20 cellular contexts compared by ENCODE assay signal in genomic region chr12:30877110-30877875, GRCh38. TPM values are rescaled to one million over a fixed set of nuclear protein-coding genes. Genes with fewer than 3 reads are reported as not detected.
DNase-seq lines count a peak whose midpoint lies in the region; ATAC-seq, FAIRE-seq and TF ChIP-seq lines count a peak whose summit lies in the region.
"Had no signal": no experiment of that assay in that cellular context is flagged by ENCODE, and none has a peak within 500 bp of the region (broad histone marks: within the 10 kb centered on the region; RNA-seq: fewer than 3 reads in every experiment).

No MANE protein-coding gene starts in this region.

- no peaks in the 10 kb centered on the region for H3K36me3 Mint-ChIP-seq in GM23338 (ENCODE audit: low read depth)
- H3K36me3 Mint-ChIP-seq: IgD-negative memory B cell had no signal

- no peak for FAIRE-seq in pancreas (lab: Jason Lieb, UNC)
- FAIRE-seq: GM12891 had no signal

- H3K4me3 Mint-ChIP-seq in GM23338, result no peak overlapping the region
- H3K4me3 Mint-ChIP-seq: IgD-negative memory B cell had no signal

- H3K4me2 ChIP-seq in GM23338, result no peak overlapping the region

- no peaks in the 10 kb centered on the region for H3K79me2 ChIP-seq in GM23338 (replicated peaks; ENCODE audit: insufficient read depth)

- H3K27ac Mint-ChIP-seq in GM23338, result no peak overlapping the region
- H3K27ac Mint-ChIP-seq: IgD-negative memory B cell had no signal

- H3K36me3 ChIP-seq in GM23338 (ENCODE audit: insufficient read depth), result no peaks in the 10 kb centered on the region
- H3K36me3 ChIP-seq in prostate gland, result no peaks in the 10 kb centered on the region
- no peaks in the 10 kb centered on the region for H3K36me3 ChIP-seq in pancreas
- H3K36me3 ChIP-seq: ovary had no signal

- H3F3A ChIP-seq in GM23338 (replicated peaks; ENCODE audit: low read depth), result no peaks in the 10 kb centered on the region

- no peak for TF ChIP-seq POLR2A in prostate gland (IDR thresholded peaks at IDR 0.05)

- H3K4me1 Mint-ChIP-seq in GM23338, result peaks cover 11% of the 10 kb centered on the region; the same call in 2 of the 3 replicates

- H3K9me3 Mint-ChIP-seq in GM23338, result no peaks in the 10 kb centered on the region
- H3K9me3 Mint-ChIP-seq: IgD-negative memory B cell had no signal

- DNase-seq in GM23338 (ENCODE audit: low spot score), result peak; percentile 24
- DNase-seq in NCI-H2107 treated with DMSO at 0.1 percent for 48 hours (lab: John Stamatoyannopoulos, UW; ENCODE audit: unreplicated experiment), result peak; percentile 95
- DNase-seq in epithelial cell of esophagus (ENCODE audit: low read depth), result peak; percentile 32
- peak; percentile 11 for DNase-seq in prostate gland (ENCODE audit: low spot score)
- no peak for DNase-seq in globus pallidus (ENCODE audit: low spot score)
- no peak for DNase-seq in pancreas
- DNase-seq: activated CD4-positive, alpha-beta T cell treated with anti-CD3 and anti-CD28 coated beads for 48 hours; activated CD8-positive, alpha-beta memory T cell treated with anti-CD3 and anti-CD28 coated beads, Interleukin-2, amount 50 U/mL, for 48 hours; activated naive CD4-positive, alpha-beta T cell; GF-D8; NCI-H82; ovary; stimulated activated CD4-positive, alpha-beta T cell treated with anti-CD3 and anti-CD28 coated beads, Interleukin-2, amount 100 ng/mL, for 24 hours had no signal

- intact Hi-C loops in prostate gland (cut with DNase I) (no loop called here), pancreas (cut with DNase I) (no loop called here)

- H3K4me3 ChIP-seq in GM23338 (no peak overlapping the region), epithelial cell of esophagus (ENCODE audit: low read length) (no peak overlapping the region), prostate gland (no peak overlapping the region), pancreas (no peak overlapping the region)
- H3K4me3 ChIP-seq: ovary, SK-N-MC had no signal

- H4K20me1 ChIP-seq in GM23338 (replicated peaks; ENCODE audit: insufficient read depth), result no peaks in the 10 kb centered on the region

- H3K27me3 Mint-ChIP-seq in GM23338 (ENCODE audit: insufficient read depth, low read depth, poor library complexity), result peaks cover 11% of the 10 kb centered on the region

- H3K27me3 ChIP-seq in GM23338 (ENCODE audit: insufficient read depth) (no peaks in the 10 kb centered on the region), prostate gland (replicated peaks; ENCODE audit: insufficient read depth) (no peaks in the 10 kb centered on the region), pancreas (no peaks in the 10 kb centered on the region)
- H3K27me3 ChIP-seq: ovary had no signal

- no peak for TF ChIP-seq CTCF in GM23338 (conservative IDR thresholded peaks at IDR 0.05; ENCODE audit: low read depth in 2 of 2)
- TF ChIP-seq CTCF in epithelial cell of esophagus (IDR thresholded peaks at IDR 0.05; ENCODE audit: insufficient read depth, low read depth, low read length, missing control alignments), result no peak
- no peak for TF ChIP-seq CTCF in prostate gland (IDR thresholded peaks at IDR 0.05)
- no peak for TF ChIP-seq CTCF in pancreas (IDR thresholded peaks at IDR 0.05)

- H3K9me3 ChIP-seq in prostate gland (no peaks in the 10 kb centered on the region), pancreas (no peaks in the 10 kb centered on the region)
- H3K9me3 ChIP-seq: ovary had no signal

- WGBS in prostate gland, result 45% methylated on average over 7 of the region's 7 CpGs
- 57 to 58% methylated on average over 7 of the region's 7 CpGs for WGBS in pancreas, 2 donors

- ATAC-seq in GM23338 (peak; percentile 52; the same call in 2 of the 3 replicates), HG02938 (IDR thresholded peaks at IDR 0.05; ENCODE audit: unreplicated experiment) (no peak), pancreas (no peak), GM18519 (IDR thresholded peaks at IDR 0.05; ENCODE audit: low FRiP score, unreplicated experiment) (no peak)
- ATAC-seq: left lobe of liver, Panc1 had no signal

- no peaks in the 10 kb centered on the region for H3K4me1 ChIP-seq in GM23338 (ENCODE audit: insufficient read depth)
- H3K4me1 ChIP-seq in prostate gland (replicated peaks), result no peaks in the 10 kb centered on the region
- no peaks in the 10 kb centered on the region for H3K4me1 ChIP-seq in pancreas

- H3K27ac ChIP-seq in GM23338 (ENCODE audit: low read depth) (no peak overlapping the region), prostate gland (no peak overlapping the region), pancreas (no peak overlapping the region)
- H3K27ac ChIP-seq: ovary, SK-N-MC had no signal

- H3K9me2 ChIP-seq in GM23338 (ENCODE audit: insufficient read depth), result no peaks in the 10 kb centered on the region

- H2AFZ ChIP-seq in GM23338, result 0 out of 2 replicates have a peak overlapping the region, but pooled peaks have one; percentile 7

TF ChIP-seq in GM23338, 12 proteins besides CTCF, POLR2A, EP300 and RAD21 (continues in another document):
- TF ChIP-seq ETS1 (IDR thresholded peaks at IDR 0.05) (no peak), CREB1 (CRISPR knock-in tag; IDR thresholded peaks at IDR 0.05; ENCODE audit: low read depth) (no peak), ZNF462 (CRISPR knock-in tag; IDR thresholded peaks at IDR 0.05) (no peak), EZH2phosphoT487 (IDR thresholded peaks at IDR 0.05; ENCODE audit: unreplicated experiment) (no peak), JUNB (IDR thresholded peaks at IDR 0.05; ENCODE audit: unreplicated experiment) (no peak), POLR2AphosphoS5 (IDR thresholded peaks at IDR 0.05; ENCODE audit: low read depth) (no peak), NANOG (IDR thresholded peaks at IDR 0.05; ENCODE audit: borderline replicate concordance) (no peak)

RNA-seq across cellular contexts. Expression of gene TSPAN11, which starts 49.3 kb away (rescaled TPM):
- total RNA-seq in GM23338 (2014; rRNA removed; shearing (Covaris generic)), result 3.6 and 6.0 TPM in 2 replicates
- polyA plus RNA-seq in GM23338 (2016; fragmentation: Nextera tagmentation; extraction: Ambion mirVana) (1.1 and 2.1 TPM in 2 replicates), pancreas (under 1 TPM; 0.23 to 0.61 TPM)
- total RNA-seq in prostate gland (1 to 10 TPM; 1.0 to 4.1 TPM), pancreas (1 to 10 TPM in 2 of 6 donors, under 1 TPM in 4; 0.13 to 2.2 (median 0.53) TPM)
- polyA plus RNA-seq: IgD-negative memory B cell had no signal

Comparison
In these comparisons a context has a peak if more than half of its experiments do, and no peak if none do; other contexts are left out.
1. DNase-seq: peak in GM23338 (single experiment), NCI-H2107 treated with DMSO at 0.1 percent for 48 hours (single experiment), epithelial cell of esophagus (single experiment) and prostate gland (single experiment); none in globus pallidus (single experiment) and pancreas (0 of 6).